17 cellular contexts compared by ENCODE assay signal in the genomic region with DNA sequence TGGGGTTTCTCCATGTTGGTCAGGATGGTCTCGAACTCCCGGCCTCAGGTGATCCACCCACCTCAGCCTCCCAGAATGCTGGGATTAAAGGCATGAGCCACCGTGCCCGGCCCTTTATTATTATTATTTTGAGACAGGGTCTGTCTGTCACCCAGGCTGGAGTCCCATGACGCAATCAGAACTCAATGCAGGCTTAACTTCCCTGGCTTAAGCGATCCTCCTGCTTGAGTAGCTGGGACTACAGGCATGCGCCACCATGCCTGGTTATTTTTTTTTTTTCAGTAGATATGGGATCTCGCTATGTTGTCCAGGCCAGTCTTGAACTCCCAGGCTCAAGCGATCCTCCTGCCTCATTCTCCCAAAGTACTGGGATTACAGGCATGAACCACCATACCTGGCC. TPM values are rescaled to one million over a fixed set of nuclear protein-coding genes. Genes with fewer than 3 reads are reported as not detected.
"Had no signal": no experiment of that assay in that cellular context is flagged by ENCODE, and none has a peak within 500 bp of the region (broad histone marks: within the 10 kb centered on the region; RNA-seq: fewer than 3 reads in every experiment).

No MANE protein-coding gene starts in this region.

- H3K9me3 ChIP-seq: SK-N-SH had no signal

- H3K27ac ChIP-seq: RWPE1 had no signal

- H3K9ac ChIP-seq: SK-N-SH had no signal

- H3K4me2 ChIP-seq: SK-N-SH had no signal

- H3K9me2 ChIP-seq: SK-N-SH had no signal

- DNase-seq: KG1, MM.1S, NCI-H1436, NCI-H187, NCI-H2029, NCI-H2081 treated with DMSO at 0.1 percent for 48 hours, NCI-H2171, NCI-H226, NCI-H446, NCI-H510A, NCI-H524 treated with DMSO at 0.1 percent for 48 hours, NCI-H69, NCI-H774, SHP77, SK-N-SH had no signal

RNA-seq across cellular contexts. Expression of a gene that starts 47.1 kb away (rescaled TPM):
- total RNA-seq: HT1080 had no signal
